In genomic region chr14:93263416-93263815, GRCh38 we compare ENCODE assay signal across 25 cellular contexts. TPM values are rescaled to one million over a fixed set of nuclear protein-coding genes. Genes with fewer than 3 reads are reported as not detected.
DNase-seq lines count a peak whose midpoint lies in the region; ATAC-seq, FAIRE-seq and TF ChIP-seq lines count a peak whose summit lies in the region.
"Had no signal": no experiment of that assay in that cellular context is flagged by ENCODE, and none has a peak within 500 bp of the region (broad histone marks: within the 10 kb centered on the region; RNA-seq: fewer than 3 reads in every experiment).

No MANE protein-coding gene starts in this region.

- H3K9me3 Mint-ChIP-seq in astrocyte (ENCODE audit: unreplicated experiment): no peaks in the 10 kb centered on the region
- no peaks in the 10 kb centered on the region for H3K9me3 Mint-ChIP-seq in type B pancreatic cell
- H3K9me3 Mint-ChIP-seq: T-cell had no signal

- H3K9me3 ChIP-seq in mammary epithelial cell (replicated peaks; ENCODE audit: insufficient read depth, low read length) (no peaks in the 10 kb centered on the region), breast epithelium (no peaks in the 10 kb centered on the region), astrocyte (ENCODE audit: insufficient read depth, low read depth, low read length) (no peaks in the 10 kb centered on the region), Peyer's patch (no peaks in the 10 kb centered on the region)
- H3K9me3 ChIP-seq: BLaER1 treated with 17β-estradiol and CSF1 and Interleukin-3, amounts not matched to agents 10 nM and 100 nM; right lobe of liver; SJSA1 had no signal

- H3K4me1 ChIP-seq in mammary epithelial cell (ENCODE audit: insufficient read depth, low read length) (peaks cover 11% of the 10 kb centered on the region), breast epithelium (no peaks in the 10 kb centered on the region), astrocyte (ENCODE audit: insufficient read depth, low read length) (peaks cover 9% of the 10 kb centered on the region), Peyer's patch (no peaks in the 10 kb centered on the region)
- H3K4me1 ChIP-seq: BLaER1 treated with 17β-estradiol and CSF1 and Interleukin-3, amounts not matched to agents 10 nM and 100 nM; right lobe of liver had no signal

- H3K36me3 ChIP-seq in mammary epithelial cell (ENCODE audit: insufficient read depth, low read length): peaks cover 7% of the 10 kb centered on the region
- H3K36me3 ChIP-seq in breast epithelium: no peaks in the 10 kb centered on the region
- no peaks in the 10 kb centered on the region for H3K36me3 ChIP-seq in astrocyte (ENCODE audit: insufficient read depth, low read length)
- H3K36me3 ChIP-seq in Peyer's patch: peaks cover 0 to 34% (median 0%) of the 10 kb centered on the region in 3 donors

- H3K36me3 Mint-ChIP-seq in astrocyte (ENCODE audit: low read depth, unreplicated experiment) (peaks cover 3% of the 10 kb centered on the region), type B pancreatic cell (peaks cover 12% of the 10 kb centered on the region)

- H2AFZ ChIP-seq in mammary epithelial cell (ENCODE audit: low read depth, low read length) (no peak overlapping the region), astrocyte (ENCODE audit: low read depth, low read length) (no peak overlapping the region)
- H2AFZ ChIP-seq: parathyroid adenoma had no signal

- no peak for TF ChIP-seq CTCF in mammary epithelial cell (conservative IDR thresholded peaks at IDR 0.05 in 1 of 2, IDR thresholded peaks at IDR 0.05 in 1 of 2; ENCODE audit: extremely low read depth in 1 of 2, insufficient read depth in 1 of 2, low read depth in 1 of 2, low read length in 2 of 2)
- TF ChIP-seq CTCF in breast epithelium (IDR thresholded peaks at IDR 0.05): no peak
- no peak for TF ChIP-seq CTCF in astrocyte (IDR thresholded peaks at IDR 0.05; ENCODE audit: insufficient read depth, low read depth, low read length)
- TF ChIP-seq CTCF in fibroblast of pulmonary artery (IDR thresholded peaks at IDR 0.05; ENCODE audit: low read length, missing control alignments): no peak
- TF ChIP-seq CTCF in type B pancreatic cell (conservative IDR thresholded peaks at IDR 0.05): no peak
- TF ChIP-seq CTCF in Peyer's patch (IDR thresholded peaks at IDR 0.05): no peak

- no TSS peak for BruUV-seq in mammary epithelial cell (replicated peaks; lab: Mats Ljungman, UMichigan)

- no peak overlapping the region for H3K9ac ChIP-seq in mammary epithelial cell (ENCODE audit: insufficient read depth, low read length)
- H3K9ac ChIP-seq in astrocyte (ENCODE audit: low read length): no peak overlapping the region
- H3K9ac ChIP-seq: BLaER1 treated with 17β-estradiol and CSF1 and Interleukin-3, amounts not matched to agents 10 nM and 100 nM; parathyroid adenoma had no signal

- FAIRE-seq in astrocyte (lab: Jason Lieb, UNC): no peak
- FAIRE-seq: GM12878 had no signal

- H4K20me1 ChIP-seq in mammary epithelial cell (ENCODE audit: insufficient read depth, low read length) (no peaks in the 10 kb centered on the region), astrocyte (ENCODE audit: insufficient read depth, low read length) (peaks cover 21% of the 10 kb centered on the region)

- intact Hi-C loops in mammary epithelial cell (cut with micrococcal nuclease): no loop called here
- intact Hi-C loops in breast epithelium (cut with DNase I; ENCODE audit: low total_unique reads): no loop called here

- H3K4me3 Mint-ChIP-seq in astrocyte (ENCODE audit: unreplicated experiment) (no peak overlapping the region), type B pancreatic cell (no peak overlapping the region)
- H3K4me3 Mint-ChIP-seq: activated CD8-positive, alpha-beta T cell treated with anti-CD3 and anti-CD28 coated beads, Interleukin-2, amount 10 ng/mL, durations not matched to agents 7 days and 5 days; T-cell had no signal

- H3K27me3 ChIP-seq in mammary epithelial cell (ENCODE audit: insufficient read depth, low read length) (no peaks in the 10 kb centered on the region), breast epithelium (no peaks in the 10 kb centered on the region), astrocyte (ENCODE audit: insufficient read depth, low read length) (no peaks in the 10 kb centered on the region), Peyer's patch (no peaks in the 10 kb centered on the region)
- H3K27me3 ChIP-seq: BLaER1 treated with 17β-estradiol and CSF1 and Interleukin-3, amounts not matched to agents 10 nM and 100 nM; dorsolateral prefrontal cortex; right lobe of liver; SJSA1 had no signal

- CTCF ChIA-PET in mammary epithelial cell (lab: Charles Lee; ENCODE audit: low non-redundant PET): no interaction called here

- TF ChIP-seq POLR2A in breast epithelium (IDR thresholded peaks at IDR 0.05) (no peak), Peyer's patch (IDR thresholded peaks at IDR 0.05) (no peak)

- H3K4me3 ChIP-seq in mammary epithelial cell (replicated peaks in 1 of 3; ENCODE audit: insufficient read depth in 1 of 3, low read depth in 2 of 3, low read length in 3 of 3) (no peak overlapping the region), breast epithelium (no peak overlapping the region), astrocyte (ENCODE audit: insufficient read depth, low read depth, low read length) (no peak overlapping the region), fibroblast of pulmonary artery (replicated peaks; ENCODE audit: low read depth, low read length) (no peak overlapping the region), Peyer's patch (no peak overlapping the region)
- H3K4me3 ChIP-seq: BLaER1 treated with 17β-estradiol and CSF1 and Interleukin-3, amounts not matched to agents 10 nM and 100 nM; dorsolateral prefrontal cortex; GM12878; lung; right lobe of liver; SJSA1 had no signal

- no peak for ATAC-seq in HG03439 (IDR thresholded peaks at IDR 0.05; ENCODE audit: unreplicated experiment)
- ATAC-seq: activated CD8-positive, alpha-beta T cell treated with anti-CD3 and anti-CD28 coated beads, Interleukin-2, amount 10 ng/mL, durations not matched to agents 7 days and 5 days; GM12878; HCT116; right lobe of liver; stimulated activated naive CD8-positive, alpha-beta T cell treated with anti-CD3 and anti-CD28 coated beads, Interleukin-15, Interleukin-2, amounts not matched to agents 100 U/mL and 50 U/mL, for 24 hours; T-cell had no signal

- in situ Hi-C loops in mammary epithelial cell (cut with MboI; ENCODE audit: low sequenced_read_pairs in 2 of 2): loop anchor here in 1 of 2 donors (25.0 kb wide), 1 partner anchor 274 kb away; no protein-coding TSS in a partner anchor

- no peaks in the 10 kb centered on the region for H3K27me3 Mint-ChIP-seq in astrocyte (ENCODE audit: low read depth, unreplicated experiment)
- no peaks in the 10 kb centered on the region for H3K27me3 Mint-ChIP-seq in type B pancreatic cell
- H3K27me3 Mint-ChIP-seq: T-cell had no signal

- H3K79me2 ChIP-seq in mammary epithelial cell (ENCODE audit: insufficient read depth, low read length): peaks cover 34% of the 10 kb centered on the region
- H3K79me2 ChIP-seq in astrocyte (ENCODE audit: insufficient read depth, low read length): peaks cover 24% of the 10 kb centered on the region
- H3K79me2 ChIP-seq: parathyroid adenoma had no signal

- dilution Hi-C loops in mammary epithelial cell (cut with HindIII; ENCODE audit: low sequenced_read_pairs): no loop called here

- H3K4me1 Mint-ChIP-seq in astrocyte (ENCODE audit: low read depth, unreplicated experiment) (peaks cover 20% of the 10 kb centered on the region), type B pancreatic cell (ENCODE audit: unreplicated experiment) (peaks cover 23% of the 10 kb centered on the region)

- H3K4me2 ChIP-seq in mammary epithelial cell (ENCODE audit: insufficient read depth, low read depth, low read length) (no peak overlapping the region), astrocyte (ENCODE audit: low read length) (no peak overlapping the region)
- H3K4me2 ChIP-seq: BLaER1 treated with 17β-estradiol and CSF1 and Interleukin-3, amounts not matched to agents 10 nM and 100 nM had no signal

- peak; percentile 31 for DNase-seq in mammary epithelial cell
- no peak for DNase-seq in breast epithelium (ENCODE audit: low spot score in 2 of 2)
- peak; percentile 17 for DNase-seq in astrocyte (ENCODE audit: low read depth)
- peak; percentile 5 for DNase-seq in fibroblast of pulmonary artery (ENCODE audit: low read depth)
- no peak for DNase-seq in type B pancreatic cell (ENCODE audit: extremely low spot score, unreplicated experiment)
- DNase-seq in Peyer's patch: no peak
- DNase-seq in NOMO-1 treated with dmso at 0.1 percent for 144 hours (lab: John Stamatoyannopoulos, UW; ENCODE audit: unreplicated experiment): no peak
- DNase-seq: ACHN; activated CD8-positive, alpha-beta T cell treated with anti-CD3 and anti-CD28 coated beads, Interleukin-2, amount 10 ng/mL, durations not matched to agents 7 days and 5 days; activated naive CD4-positive, alpha-beta T cell; DND-41; dorsolateral prefrontal cortex; NCI-H1105 treated with DMSO at 0.1 percent for 48 hours; NCI-H2029; NK-92 treated with Interleukin-12 subunit alpha and Interleukin-12 subunit beta, amount 100 ng/mL, for 24 hours; right lobe of liver; stimulated activated naive CD8-positive, alpha-beta T cell treated with anti-CD3 and anti-CD28 coated beads, Interleukin-15, Interleukin-2, amounts not matched to agents 100 U/mL and 50 U/mL, for 24 hours; T-cell had no signal

- WGBS in mammary epithelial cell (ENCODE audit: low coverage, missing lambda C conversion rate): no CpG with 5 or more reads among the region's 1 CpG

- H3K27ac ChIP-seq in mammary epithelial cell (ENCODE audit: insufficient read depth, low read depth, low read length) (no peak overlapping the region), breast epithelium (no peak overlapping the region), astrocyte (ENCODE audit: low read depth, low read length) (no peak overlapping the region), Peyer's patch (no peak overlapping the region)
- H3K27ac ChIP-seq: BLaER1 treated with 17β-estradiol and CSF1 and Interleukin-3, amounts not matched to agents 10 nM and 100 nM; dorsolateral prefrontal cortex; parathyroid adenoma; right lobe of liver; SJSA1 had no signal

- peak overlapping the region; percentile 1 for H3K27ac Mint-ChIP-seq in astrocyte (ENCODE audit: unreplicated experiment)
- peak overlapping the region; percentile 10 for H3K27ac Mint-ChIP-seq in type B pancreatic cell
- H3K27ac Mint-ChIP-seq: activated CD8-positive, alpha-beta T cell treated with anti-CD3 and anti-CD28 coated beads, Interleukin-2, amount 10 ng/mL, durations not matched to agents 7 days and 5 days had no signal

RNA-seq across cellular contexts. Expression of gene UBR7, which starts 56.4 kb away (rescaled TPM):
- 10 to 100 TPM; 15.2 to 20.3 TPM for total RNA-seq in mammary epithelial cell
- polyA plus RNA-seq in mammary epithelial cell: 21.5 TPM
- polyA minus RNA-seq in mammary epithelial cell: 45.4 TPM
- 10 to 100 TPM; 21.0 to 34.7 (median 31.0) TPM for total RNA-seq in breast epithelium
- 7.3 and 7.8 TPM in 2 replicates for total RNA-seq in astrocyte
- total RNA-seq in type B pancreatic cell (ENCODE audit: low replicate concordance): 16.1 and 21.7 TPM in 2 replicates
- 10 to 100 TPM; 13.7 to 20.2 (median 15.8) TPM for total RNA-seq in Peyer's patch

RNA-seq across cellular contexts. Expression of gene GON7, which starts 56.6 kb away (rescaled TPM):
- 1 to 10 TPM; 7.2 to 9.3 TPM for total RNA-seq in mammary epithelial cell
- 7.5 TPM for polyA plus RNA-seq in mammary epithelial cell
- polyA minus RNA-seq in mammary epithelial cell: 2.2 TPM
- 10 to 100 TPM in 2 of 3 donors, 1 to 10 TPM in 1; 8.5 to 12.1 (median 11.1) TPM for total RNA-seq in breast epithelium
- 5.3 and 5.4 TPM in 2 replicates for total RNA-seq in astrocyte
- total RNA-seq in type B pancreatic cell (ENCODE audit: low replicate concordance): 11.9 and 14.3 TPM in 2 replicates
- total RNA-seq in Peyer's patch: 10 to 100 TPM in 2 of 4 donors, 1 to 10 TPM in 2; 7.3 to 16.8 (median 10.8) TPM

Comparison
In these comparisons a context has a peak if more than half of its experiments do, and no peak if none do; other contexts are left out.
1. DNase-seq: peak in mammary epithelial cell (single experiment), astrocyte (single experiment) and fibroblast of pulmonary artery (single experiment); none in breast epithelium (0 of 2), type B pancreatic cell (single experiment), Peyer's patch (0 of 3) and NOMO-1 treated with dmso at 0.1 percent for 144 hours (single experiment).